ENCODE assay signal across 9 cellular contexts in genomic region chr7:134954197-134955082, GRCh38. TPM values are rescaled to one million over a fixed set of nuclear protein-coding genes. Genes with fewer than 3 reads are reported as not detected.
DNase-seq lines count a peak whose midpoint lies in the region; ATAC-seq, FAIRE-seq and TF ChIP-seq lines count a peak whose summit lies in the region.
"Had no signal": no experiment of that assay in that cellular context is flagged by ENCODE, and none has a peak within 500 bp of the region (broad histone marks: within the 10 kb centered on the region; RNA-seq: fewer than 3 reads in every experiment).

No MANE protein-coding gene starts in this region.

- H3K36me3 ChIP-seq in CD4-positive, alpha-beta memory T cell (ENCODE audit: insufficient read depth, low read length) = no peaks in the 10 kb centered on the region
- peaks cover 10 to 62% of the 10 kb centered on the region in 2 experiments for H3K36me3 ChIP-seq in HEK293 (ENCODE audit: control insufficient read depth in 2 of 2, insufficient read depth in 1 of 2, low read length in 2 of 2)
- peaks cover 0 to 29% of the 10 kb centered on the region in 2 donors for H3K36me3 ChIP-seq in psoas muscle (ENCODE audit: insufficient read depth in 1 of 2, low read depth in 1 of 2)

- WGBS in psoas muscle, 3 donors = 56 to 62% (median 57%) methylated on average over 9 of the region's 9 CpGs

- H3K27ac Mint-ChIP-seq in CD4-positive, alpha-beta memory T cell = peak overlapping the region in 1 of 7 donors; percentile 40
- H3K27ac Mint-ChIP-seq: stimulated activated naive CD8-positive, alpha-beta T cell treated with anti-CD3 and anti-CD28 coated beads, Interleukin-15, Interleukin-2, amounts not matched to agents 100 ng/mL and 50 ng/mL, for 24 hours had no signal

- TF ChIP-seq CTCF in HEK293 (tag by site-specific recombination; IDR thresholded peaks at IDR 0.05) = no peak
- peak; percentile 53 for TF ChIP-seq CTCF in psoas muscle (IDR thresholded peaks at IDR 0.05)

- H3K9me3 Mint-ChIP-seq in CD4-positive, alpha-beta memory T cell = no peaks in the 10 kb centered on the region
- H3K9me3 Mint-ChIP-seq: stimulated activated naive CD8-positive, alpha-beta T cell treated with anti-CD3 and anti-CD28 coated beads, Interleukin-15, Interleukin-2, amounts not matched to agents 100 ng/mL and 50 ng/mL, for 24 hours had no signal

- intact Hi-C loops in CD4-positive, alpha-beta memory T cell (cut with micrococcal nuclease) = loop anchor here (1.0 to 10.0 kb wide), 8 partner anchors 204 to 520 kb away; partner anchors contain the start of gene CYREN
- intact Hi-C loops in psoas muscle (cut with DNase I) = loop anchor here (5.0 kb wide), 2 partner anchors 262 to 322 kb away; no protein-coding TSS in a partner anchor

- peak in 4 of 5 donors; percentile 24 to 39 (median 30) for DNase-seq in CD4-positive, alpha-beta memory T cell
- DNase-seq in RCC 7860 (ENCODE audit: low spot score) (peak; percentile 52), fibroblast of peridontal ligament (ENCODE audit: extremely low read depth) (peak; percentile 76), psoas muscle (no peak), glomerular visceral epithelial cell (ENCODE audit: extremely low spot score) (no peak), UCSD-AML1 (lab: John Stamatoyannopoulos, UW; ENCODE audit: unreplicated experiment) (no peak), islet precursor cell (no peak)

- H3K4me1 Mint-ChIP-seq in CD4-positive, alpha-beta memory T cell = no peaks in the 10 kb centered on the region

- no peak overlapping the region for H3K4me3 ChIP-seq in CD4-positive, alpha-beta memory T cell (ENCODE audit: low read length in 2 of 2)
- H3K4me3 ChIP-seq in HEK293 (ENCODE audit: low read depth, low read length) (no peak overlapping the region), psoas muscle (no peak overlapping the region)

- no peaks in the 10 kb centered on the region for H3K9me3 ChIP-seq in CD4-positive, alpha-beta memory T cell (ENCODE audit: control insufficient read depth in 1 of 2, low read length in 2 of 2)
- H3K9me3 ChIP-seq in HEK293 (ENCODE audit: control insufficient read depth, insufficient read depth, low read depth, low read length) (no peaks in the 10 kb centered on the region), psoas muscle (no peaks in the 10 kb centered on the region)

- H3K27me3 ChIP-seq in CD4-positive, alpha-beta memory T cell (ENCODE audit: insufficient read depth, low read length) = no peaks in the 10 kb centered on the region
- no peaks in the 10 kb centered on the region for H3K27me3 ChIP-seq in psoas muscle (ENCODE audit: insufficient read depth in 3 of 3, low read length in 2 of 3)

- H3K4me1 ChIP-seq in CD4-positive, alpha-beta memory T cell (ENCODE audit: insufficient read depth, low read length) = no peaks in the 10 kb centered on the region
- no peaks in the 10 kb centered on the region for H3K4me1 ChIP-seq in HEK293 (ENCODE audit: control insufficient read depth, insufficient read depth, low read length)
- no peaks in the 10 kb centered on the region for H3K4me1 ChIP-seq in psoas muscle

- H3K4me3 Mint-ChIP-seq in CD4-positive, alpha-beta memory T cell = no peak overlapping the region
- H3K4me3 Mint-ChIP-seq: stimulated activated naive CD8-positive, alpha-beta T cell treated with anti-CD3 and anti-CD28 coated beads, Interleukin-15, Interleukin-2, amounts not matched to agents 100 ng/mL and 50 ng/mL, for 24 hours had no signal

- FAIRE-seq in RCC 7860 (lab: Jason Lieb, UNC) = peak; percentile 77

- H3K27ac ChIP-seq in CD4-positive, alpha-beta memory T cell (ENCODE audit: low read depth, low read length) = no peak overlapping the region
- H3K27ac ChIP-seq in HEK293 (ENCODE audit: extremely low read depth, low read depth, low read length) (no peak overlapping the region), psoas muscle (no peak overlapping the region)

- CTCF ChIA-PET in CD4-positive, alpha-beta memory T cell (lab: Charles Lee; ENCODE audit: partially characterized antibody) = interaction anchor here (0.8 to 5.0 kb wide), 15 partner anchors 10 to 522 kb away, joined by 3 to 40 read pairs (median 3); partner anchors contain the start of genes AGBL3 and CYREN
- CTCF ChIA-PET in HEK293 (lab: Yijun Ruan, JAX) = interaction anchor here (0.5 to 2.5 kb wide), 22 partner anchors 8 to 1560 kb away, joined by 3 to 10 read pairs (median 4); no protein-coding TSS in a partner anchor

- no peaks in the 10 kb centered on the region for H3K27me3 Mint-ChIP-seq in CD4-positive, alpha-beta memory T cell
- H3K27me3 Mint-ChIP-seq: stimulated activated naive CD8-positive, alpha-beta T cell treated with anti-CD3 and anti-CD28 coated beads, Interleukin-15, Interleukin-2, amounts not matched to agents 100 ng/mL and 50 ng/mL, for 24 hours had no signal

- ATAC-seq in psoas muscle = peak in 2 of 4 donors; percentile 44 to 60

- H3K36me3 Mint-ChIP-seq in CD4-positive, alpha-beta memory T cell = no peaks in the 10 kb centered on the region

- POLR2A ChIA-PET in CD4-positive, alpha-beta memory T cell (lab: Charles Lee; ENCODE audit: partially characterized antibody) = interaction anchor here (1.1 kb wide), 1 partner anchor 216 kb away, joined by 4 read pairs; the partner anchor contains the start of gene CYREN
- POLR2A ChIA-PET in HEK293 (lab: Yijun Ruan, JAX) = no interaction called here

TF ChIP-seq in HEK293, 187 proteins besides CTCF, POLR2A, EP300 and RAD21:
- peak; percentile 60 for TF ChIP-seq ZNF654 (tag by site-specific recombination; IDR thresholded peaks at IDR 0.05; ENCODE audit: low read depth)
- TF ChIP-seq PRDM1 (tag by site-specific recombination; IDR thresholded peaks at IDR 0.05) = no peak

RNA-seq across cellular contexts. Expression of gene AGBL3, which starts 31.9 kb away (rescaled TPM):
- 1 to 10 TPM; 5.5 to 6.2 TPM for total RNA-seq in CD4-positive, alpha-beta memory T cell
- under 1 TPM; 0.42 to 0.91 TPM for polyA plus RNA-seq in CD4-positive, alpha-beta memory T cell
- 1 to 10 TPM; 1.1 to 3.5 (median 2.3) TPM for total RNA-seq in psoas muscle
- 1 to 10 TPM in 1 of 3 donors, under 1 TPM in 2; 0.51 to 1.3 (median 0.76) TPM for polyA plus RNA-seq in psoas muscle

Comparison
In these comparisons a context has a peak if more than half of its experiments do, and no peak if none do; other contexts are left out.
1. DNase-seq: peak in CD4-positive, alpha-beta memory T cell (4 of 5), RCC 7860 (single experiment) and fibroblast of peridontal ligament (single experiment); none in psoas muscle (0 of 2), glomerular visceral epithelial cell (single experiment), UCSD-AML1 (single experiment) and islet precursor cell (single experiment).